ENCODE assay signal across 8 cellular contexts in genomic region chr1:77975386-77975785, GRCh38. TPM values are rescaled to one million over a fixed set of nuclear protein-coding genes. Genes with fewer than 3 reads are reported as not detected.
DNase-seq lines count a peak whose midpoint lies in the region; ATAC-seq and TF ChIP-seq lines count a peak whose summit lies in the region.

No MANE protein-coding gene starts in this region.

- no peak overlapping the region; the same call in 1 of the 2 replicates for H3K23ac ChIP-seq in IMR-90 (ENCODE audit: low read depth, low read length)

- no peak overlapping the region for H2BK20ac ChIP-seq in IMR-90 (ENCODE audit: low read depth, low read length)

- H3K4ac ChIP-seq in IMR-90 (ENCODE audit: low read depth, low read length), result no peak overlapping the region

- H3K9me1 ChIP-seq in IMR-90 (ENCODE audit: insufficient read depth, low read length), result peaks cover 2% of the 10 kb centered on the region

- no peak overlapping the region for H2BK15ac ChIP-seq in IMR-90 (ENCODE audit: low read depth, low read length)

- H3K4me1 Mint-ChIP-seq in CD8-positive, alpha-beta memory T cell, result peaks cover 52 to 66% (median 64%) of the 10 kb centered on the region in 3 donors

- H3K14ac ChIP-seq in IMR-90 (replicated peaks; ENCODE audit: low read depth, low read length), result no peak overlapping the region

- H3K4me3 Mint-ChIP-seq in CD8-positive, alpha-beta memory T cell, result no peak overlapping the region

- no peak for DNase-seq in CD8-positive, alpha-beta memory T cell
- DNase-seq in IMR-90 (peak; percentile 40), body of pancreas (no peak), NCI-H2227 (lab: John Stamatoyannopoulos, UW; ENCODE audit: unreplicated experiment) (no peak), lower leg skin (ENCODE audit: low spot score in 2 of 2) (no peak), left lobe of liver (ENCODE audit: low spot score) (no peak), OCI-M2 (lab: John Stamatoyannopoulos, UW; ENCODE audit: unreplicated experiment) (no peak)

- CTCF ChIA-PET in CD8-positive, alpha-beta memory T cell (lab: Charles Lee), result interaction anchor here (0.8 to 1.8 kb wide), 2 partner anchors 52 to 140 kb away, joined by 3 read pairs; no protein-coding TSS in a partner anchor
- CTCF ChIA-PET in IMR-90 (lab: Yijun Ruan, JAX), result interaction anchor here (0.5 to 0.6 kb wide), 3 partner anchors 19 to 1031 kb away, joined by 3 to 7 read pairs (median 4); no protein-coding TSS in a partner anchor

- in situ Hi-C loops in IMR-90 (cut with MboI; ENCODE audit: low sequenced_read_pairs), result loop anchor here (10.0 kb wide), 1 partner anchor 139 kb away; no protein-coding TSS in a partner anchor

- no peak overlapping the region for H2BK120ac ChIP-seq in IMR-90 (ENCODE audit: low read depth, low read length)

- H2AFZ ChIP-seq in IMR-90 (replicated peaks; ENCODE audit: low read length, poor library complexity), result no peak overlapping the region

- no peaks in the 10 kb centered on the region for H3K27me3 ChIP-seq in CD8-positive, alpha-beta memory T cell (ENCODE audit: insufficient read depth, low read length, poor library complexity, severe bottlenecking)
- H3K27me3 ChIP-seq in IMR-90 (ENCODE audit: control insufficient read depth, insufficient read depth, low read length) (no peaks in the 10 kb centered on the region), body of pancreas (no peaks in the 10 kb centered on the region), mucosa of rectum (ENCODE audit: control insufficient read depth in 2 of 2, insufficient read depth in 2 of 2, low read length in 2 of 2) (no peaks in the 10 kb centered on the region)

- peak overlapping the region; percentile 87 for H3K4me3 ChIP-seq in CD8-positive, alpha-beta memory T cell (ENCODE audit: low read length)
- H3K4me3 ChIP-seq in IMR-90 (ENCODE audit: insufficient read depth, low read depth, low read length) (peak overlapping the region; percentile 15; the same call in 1 of the 2 replicates), body of pancreas (no peak overlapping the region), mucosa of rectum (ENCODE audit: low read length in 2 of 2) (peak overlapping the region; percentile 26 to 96), lower leg skin (ENCODE audit: low read depth, poor library complexity, severe bottlenecking) (no peak overlapping the region)

- no peak overlapping the region for H4K8ac ChIP-seq in IMR-90 (ENCODE audit: low read depth in 2 of 2, low read length in 2 of 2)

- no peak overlapping the region for H4K91ac ChIP-seq in IMR-90 (ENCODE audit: insufficient read depth, low read depth, low read length)

- WGBS in IMR-90 (ENCODE audit: extremely low coverage in 2 of 2, insufficient read length in 1 of 2), 2 experiments, result no CpG with 5 or more reads among the region's 4 CpGs
- 8 to 11% methylated on average over 4 of the region's 4 CpGs for WGBS in body of pancreas, 2 donors
- 18% methylated on average over 4 of the region's 4 CpGs for WGBS in lower leg skin, 2 donors

- H3K4me1 ChIP-seq in CD8-positive, alpha-beta memory T cell (ENCODE audit: insufficient read depth, low read length), result peaks cover 62% of the 10 kb centered on the region
- H3K4me1 ChIP-seq in IMR-90 (ENCODE audit: control insufficient read depth, insufficient read depth, low read length) (peaks cover 5% of the 10 kb centered on the region), body of pancreas (peaks cover 53% of the 10 kb centered on the region), mucosa of rectum (ENCODE audit: control insufficient read depth in 2 of 2, insufficient read depth in 2 of 2, low read length in 2 of 2) (peaks cover 13 to 17% of the 10 kb centered on the region in 2 donors)

- H4K5ac ChIP-seq in IMR-90 (ENCODE audit: low read depth, low read length), result no peak overlapping the region

- no peak overlapping the region for H3K18ac ChIP-seq in IMR-90 (ENCODE audit: low read depth, low read length)

- peak overlapping the region; percentile 81; the same call in 1 of the 2 replicates for H3K4me2 ChIP-seq in IMR-90 (ENCODE audit: low read depth, low read length)

- peaks cover 8% of the 10 kb centered on the region for H3K36me3 ChIP-seq in CD8-positive, alpha-beta memory T cell (ENCODE audit: insufficient read depth, low read length)
- H3K36me3 ChIP-seq in IMR-90 (ENCODE audit: control insufficient read depth, insufficient read depth, low read length) (peaks cover 15% of the 10 kb centered on the region), body of pancreas (replicated peaks in 1 of 2; ENCODE audit: insufficient read depth in 1 of 2, low read depth in 2 of 2) (no peaks in the 10 kb centered on the region), mucosa of rectum (ENCODE audit: control insufficient read depth in 2 of 2, insufficient read depth in 2 of 2, low read length in 2 of 2) (peaks cover 0 to 7% of the 10 kb centered on the region in 2 donors)

- H3K36me3 Mint-ChIP-seq in CD8-positive, alpha-beta memory T cell, result peaks cover 7 to 42% (median 15%) of the 10 kb centered on the region in 3 donors

- POLR2A ChIA-PET in CD8-positive, alpha-beta memory T cell (lab: Charles Lee), result interaction anchor here (0.5 to 1.2 kb wide), 2 partner anchors 29 to 112 kb away, joined by 3 read pairs; partner anchors contain the start of gene DNAJB4
- POLR2A ChIA-PET in IMR-90 (lab: Charles Lee; ENCODE audit: unreplicated experiment), result interaction anchor here (0.6 to 1.0 kb wide), 3 partner anchors 10 to 30 kb away, joined by 3 to 4 read pairs (median 3); no protein-coding TSS in a partner anchor

- no peaks in the 10 kb centered on the region for H3K9me3 Mint-ChIP-seq in CD8-positive, alpha-beta memory T cell

- TF ChIP-seq CTCF in IMR-90 (conservative IDR thresholded peaks at IDR 0.05; ENCODE audit: low read depth, low read length), result no peak
- no peak for TF ChIP-seq CTCF in body of pancreas (IDR thresholded peaks at IDR 0.05)
- TF ChIP-seq CTCF in lower leg skin (IDR thresholded peaks at IDR 0.05), result no peak

- no peak for TF ChIP-seq RAD21 in IMR-90 (IDR thresholded peaks at IDR 0.05; ENCODE audit: low read length)

- H4K20me1 ChIP-seq in IMR-90 (ENCODE audit: insufficient read depth, low read length), result peaks cover 76% of the 10 kb centered on the region

- peak overlapping the region in 7 of 8 donors; percentile 21 to 91 (median 74) for H3K27ac Mint-ChIP-seq in CD8-positive, alpha-beta memory T cell

- H2AK9ac ChIP-seq in IMR-90 (replicated peaks; ENCODE audit: low read depth, low read length, poor library complexity), result no peak overlapping the region

- peaks cover 0 to 14% of the 10 kb centered on the region in 2 experiments; a peak in 2 of 4 replicates for H3K79me1 ChIP-seq in IMR-90 (ENCODE audit: low read depth in 1 of 2, low read length in 2 of 2)

- no peaks in the 10 kb centered on the region for H3K27me3 Mint-ChIP-seq in CD8-positive, alpha-beta memory T cell

- H2BK5ac ChIP-seq in IMR-90 (ENCODE audit: low read depth, low read length, poor library complexity, severe bottlenecking), result peak overlapping the region; percentile 12

- intact Hi-C loops in IMR-90 (cut with micrococcal nuclease), result no loop called here
- intact Hi-C loops in body of pancreas (cut with DNase I), result no loop called here
- intact Hi-C loops in lower leg skin (cut with DNase I; ENCODE audit: low total_unique reads), result loop anchor here (10.0 kb wide), 1 partner anchor 139 kb away; no protein-coding TSS in a partner anchor

- no peak for ATAC-seq in IMR-90 (ENCODE audit: low read depth)
- ATAC-seq in body of pancreas, result no peak
- ATAC-seq in left lobe of liver, result no peak

- no peak for TF ChIP-seq POLR2A in IMR-90 (IDR thresholded peaks at IDR 0.05; ENCODE audit: low read depth, low read length)
- TF ChIP-seq POLR2A in body of pancreas (IDR thresholded peaks at IDR 0.05), result no peak
- no peak for TF ChIP-seq POLR2A in lower leg skin (IDR thresholded peaks at IDR 0.05)

- no TSS peak for BruUV-seq in IMR-90 (replicated peaks; lab: Mats Ljungman, UMichigan)

- no peak overlapping the region for H3K27ac ChIP-seq in CD8-positive, alpha-beta memory T cell (ENCODE audit: low read depth, low read length)
- H3K27ac ChIP-seq in IMR-90 (ENCODE audit: insufficient read depth, low read length) (no peak overlapping the region), body of pancreas (peak overlapping the region in 3 of 4 donors; percentile 27 to 99 (median 95)), mucosa of rectum (ENCODE audit: low read depth in 2 of 2, low read length in 2 of 2) (no peak overlapping the region)

- no peak overlapping the region for H3K56ac ChIP-seq in IMR-90 (ENCODE audit: extremely low read depth, insufficient read depth, low read length)

- dilution Hi-C loops in IMR-90 (cut with HindIII; ENCODE audit: low sequenced_read_pairs, unreplicated experiment), result no loop called here

- H3K9ac ChIP-seq in IMR-90 (ENCODE audit: low read depth, low read length), result no peak overlapping the region
- no peak overlapping the region for H3K9ac ChIP-seq in mucosa of rectum (ENCODE audit: low read depth in 1 of 2, low read length in 2 of 2)

- no peaks in the 10 kb centered on the region for H3K9me3 ChIP-seq in CD8-positive, alpha-beta memory T cell (ENCODE audit: low read length)
- H3K9me3 ChIP-seq in IMR-90 (ENCODE audit: control insufficient read depth, insufficient read depth, low read length) (no peaks in the 10 kb centered on the region), body of pancreas (no peaks in the 10 kb centered on the region), mucosa of rectum (ENCODE audit: control insufficient read depth in 2 of 2, low read length in 2 of 2) (no peaks in the 10 kb centered on the region)

- H2AK5ac ChIP-seq in IMR-90 (ENCODE audit: low read depth, low read length), result no peak overlapping the region

RNA-seq across cellular contexts. Expression of gene FUBP1, which starts 3.5 kb away (rescaled TPM):
- total RNA-seq in CD8-positive, alpha-beta memory T cell, result 100 to 1,000 TPM; 215 to 217 TPM
- polyA plus RNA-seq in CD8-positive, alpha-beta memory T cell, result 54.6 TPM
- total RNA-seq in IMR-90 (2012; rRNA removed) (129 and 165 TPM in 2 replicates), body of pancreas (10 to 100 TPM; 56.7 to 63.8 TPM), lower leg skin (100 to 1,000 TPM in 1 of 4 donors, 10 to 100 TPM in 3; 48.7 to 105 (median 58.9) TPM), left lobe of liver (23.2 TPM)
- polyA plus RNA-seq in IMR-90 (2012; rRNA removed), result 74.7 and 94.7 TPM in 2 replicates
- 14.7 and 36.6 TPM in 2 replicates for polyA plus RNA-seq in IMR-90 (2012; cell fraction: cytosol; rRNA removed)
- 42.8 and 180 TPM in 2 replicates for polyA plus RNA-seq in IMR-90 (2012; cell fraction: nucleus; rRNA removed; ENCODE audit: low replicate concordance)

RNA-seq across cellular contexts. Expression of gene DNAJB4, which starts 29.4 kb away (rescaled TPM):
- 10 to 100 TPM in 1 of 2 experiments, 1 to 10 TPM in 1; 8.1 to 10.6 TPM for total RNA-seq in CD8-positive, alpha-beta memory T cell
- 5.3 TPM for polyA plus RNA-seq in CD8-positive, alpha-beta memory T cell
- total RNA-seq in IMR-90 (2012; rRNA removed), result 30.6 and 76.1 TPM in 2 replicates
- polyA plus RNA-seq in IMR-90 (2012; rRNA removed), result 24.1 and 31.0 TPM in 2 replicates
- polyA plus RNA-seq in IMR-90 (2012; cell fraction: cytosol; rRNA removed), result 4.0 and 4.1 TPM in 2 replicates
- 3.2 and 15.4 TPM in 2 replicates for polyA plus RNA-seq in IMR-90 (2012; cell fraction: nucleus; rRNA removed; ENCODE audit: low replicate concordance)
- total RNA-seq in body of pancreas, result 10 to 100 TPM; 20.2 to 24.1 TPM
- total RNA-seq in lower leg skin, result 10 to 100 TPM in 3 of 4 donors, 1 to 10 TPM in 1; 9.3 to 15.5 (median 13.6) TPM
- 7.3 TPM for total RNA-seq in left lobe of liver

Comparison
In these comparisons a context has a peak if more than half of its experiments do, and no peak if none do; other contexts are left out.
1. H3K27ac ChIP-seq: peak in body of pancreas (3 of 4); none in CD8-positive, alpha-beta memory T cell (single experiment), IMR-90 (single experiment) and mucosa of rectum (0 of 2).
2. H3K4me3 ChIP-seq: peak in CD8-positive, alpha-beta memory T cell (single experiment), IMR-90 (single experiment) and mucosa of rectum (2 of 2); none in body of pancreas (0 of 2) and lower leg skin (single experiment).